Comparison of ENCODE assay signal across 26 cellular contexts in the genomic region with DNA sequence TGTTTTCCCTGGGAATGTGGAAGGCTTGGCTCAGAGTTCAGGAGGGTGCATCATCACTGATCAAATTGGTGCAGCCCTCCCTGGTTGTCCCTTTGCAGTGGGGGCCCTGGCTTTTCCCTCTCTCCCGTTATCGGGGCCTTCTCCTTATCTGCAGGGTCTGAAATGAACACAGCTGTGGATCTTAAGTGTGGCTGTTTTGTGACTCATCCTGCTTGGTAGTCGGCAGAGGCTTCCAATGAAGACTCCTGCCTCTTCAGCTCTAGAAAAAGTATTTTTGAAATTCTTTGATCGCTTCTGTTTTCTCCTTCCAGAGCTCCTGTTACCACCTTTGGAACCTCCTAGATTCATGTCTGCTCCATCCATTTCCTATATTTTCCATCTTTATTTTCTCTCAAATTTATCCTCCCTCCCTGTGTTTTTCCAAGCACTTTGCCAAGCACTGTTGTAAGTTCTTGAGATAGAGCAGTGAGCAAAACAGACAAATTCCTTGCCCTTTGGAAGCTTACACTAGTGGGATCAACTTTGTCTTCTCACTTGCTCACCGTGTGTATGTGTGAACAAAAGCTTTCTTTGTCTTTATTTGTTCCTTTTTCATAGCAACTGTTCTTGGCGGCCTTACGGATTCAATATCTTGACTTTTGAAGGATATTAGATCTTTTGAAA. TPM values are rescaled to one million over a fixed set of nuclear protein-coding genes. Genes with fewer than 3 reads are reported as not detected.
A peak's percentile ranks its signal among the peaks of the same experiment; 100 is the strongest.
DNase-seq lines count a peak whose midpoint lies in the region; ATAC-seq and TF ChIP-seq lines count a peak whose summit lies in the region.
"Had no signal": no experiment of that assay in that cellular context is flagged by ENCODE, and none has a peak within 500 bp of the region (broad histone marks: within the 10 kb centered on the region; RNA-seq: fewer than 3 reads in every experiment).

No MANE protein-coding gene starts in this region.

- H3K27me3 ChIP-seq in SK-N-SH (ENCODE audit: insufficient read depth) (no peaks in the 10 kb centered on the region), fibroblast of lung (ENCODE audit: control insufficient read depth, insufficient read depth, low read length) (no peaks in the 10 kb centered on the region)
- H3K27me3 ChIP-seq: BE2C, MG63, spleen, stomach had no signal

- POLR2A ChIA-PET in SK-N-SH (lab: Yijun Ruan, JAX) = no interaction called here

- no peaks in the 10 kb centered on the region for H3K9me3 ChIP-seq in SK-N-SH
- H3K9me3 ChIP-seq in fibroblast of lung (ENCODE audit: control insufficient read depth, insufficient read depth, low read depth, low read length) = no peaks in the 10 kb centered on the region
- H3K9me3 ChIP-seq: BE2C, MG63, spleen, stomach had no signal

- H3K27ac Mint-ChIP-seq in Calu3 (ENCODE audit: unreplicated experiment) = no peak overlapping the region
- H3K27ac Mint-ChIP-seq: T-helper 1 cell treated with Interleukin-12 subunit alpha and Interleukin-12 subunit beta and Interleukin-4 antibody, amounts not matched to agents 30 μg/mL and 1 μg/mL, for 36 hours; type B pancreatic cell had no signal

- CTCF ChIA-PET in SK-N-SH (lab: Yijun Ruan, JAX) = interaction anchor here (1.6 to 4.5 kb wide), 3 partner anchors 9 to 17 kb away, joined by 4 to 18 read pairs (median 4); no protein-coding TSS in a partner anchor
- CTCF ChIA-PET in Calu3 (lab: Charles Lee) = interaction anchor here (0.6 kb wide), 1 partner anchor 835 kb away, joined by 3 read pairs; no protein-coding TSS in a partner anchor

- no peaks in the 10 kb centered on the region for H3F3A ChIP-seq in SK-N-SH (replicated peaks; ENCODE audit: insufficient read depth)

- no peak for TF ChIP-seq CTCF in SK-N-SH (IDR thresholded peaks at IDR 0.05)
- TF ChIP-seq CTCF in fibroblast of lung (conservative IDR thresholded peaks at IDR 0.05 in 1 of 2, IDR thresholded peaks at IDR 0.05 in 1 of 2; ENCODE audit: low read depth in 1 of 2, low read length in 2 of 2) = no peak
- TF ChIP-seq CTCF in Calu3 (IDR thresholded peaks at IDR 0.05; ENCODE audit: unreplicated experiment) = no peak

- no peaks in the 10 kb centered on the region for H3K9me2 ChIP-seq in SK-N-SH

- H3K36me3 ChIP-seq in SK-N-SH (replicated peaks in 1 of 2; ENCODE audit: control insufficient read depth in 1 of 2, insufficient read depth in 2 of 2, low read length in 1 of 2) (peaks cover 29 to 39% of the 10 kb centered on the region in 2 experiments), fibroblast of lung (ENCODE audit: control insufficient read depth, insufficient read depth, low read length) (peaks cover 14% of the 10 kb centered on the region)
- H3K36me3 ChIP-seq: BE2C had no signal

- 0 out of 2 replicates have a peak, but pooled peaks cover 7% of the 10 kb centered on the region for H4K20me1 ChIP-seq in SK-N-SH (ENCODE audit: insufficient read depth)
- no peaks in the 10 kb centered on the region for H4K20me1 ChIP-seq in fibroblast of lung (ENCODE audit: control insufficient read depth, extremely low read depth, insufficient read depth, low read length)

- no peaks in the 10 kb centered on the region for H3K27me3 Mint-ChIP-seq in Calu3 (ENCODE audit: unreplicated experiment)

- no peaks in the 10 kb centered on the region for H3K9me3 Mint-ChIP-seq in Calu3 (ENCODE audit: low read depth, unreplicated experiment)
- H3K9me3 Mint-ChIP-seq: T-helper 1 cell treated with Interleukin-12 subunit alpha and Interleukin-12 subunit beta and Interleukin-4 antibody, amounts not matched to agents 30 μg/mL and 1 μg/mL, for 36 hours had no signal

- H3K4me2 ChIP-seq in SK-N-SH = no peak overlapping the region
- no peak overlapping the region for H3K4me2 ChIP-seq in fibroblast of lung (ENCODE audit: extremely low read depth, insufficient read depth, low read length)

- no peak overlapping the region for H3K4me3 ChIP-seq in SK-N-SH (ENCODE audit: low read depth in 2 of 2, low read length in 1 of 2)
- H3K4me3 ChIP-seq in fibroblast of lung (replicated peaks in 1 of 4; ENCODE audit: control extremely low read depth in 1 of 4, insufficient read depth in 1 of 4, low read depth in 3 of 4, low read length in 4 of 4) = no peak overlapping the region
- H3K4me3 ChIP-seq: MG63, spleen, stomach had no signal

- ATAC-seq in HG02588 (IDR thresholded peaks at IDR 0.05; ENCODE audit: unreplicated experiment) = no peak
- ATAC-seq: HCT116, HepG2, PC-3 had no signal

- H2AFZ ChIP-seq in SK-N-SH (ENCODE audit: low read depth) (no peak overlapping the region), fibroblast of lung (ENCODE audit: low read length) (no peak overlapping the region)

- intact Hi-C loops in Calu3 (cut with micrococcal nuclease; ENCODE audit: unreplicated experiment) = no loop called here

- BruUV-seq in Calu3 (replicated peaks; lab: Mats Ljungman, UMichigan) = no TSS peak

- H3K79me2 ChIP-seq in SK-N-SH (ENCODE audit: insufficient read depth) (no peaks in the 10 kb centered on the region), fibroblast of lung (ENCODE audit: control insufficient read depth, insufficient read depth, low read length) (no peaks in the 10 kb centered on the region)

- WGBS in SK-N-SH (ENCODE audit: low lambda C conversion rate) = 83% methylated on average over 5 of the region's 7 CpGs

- DNase-seq in ELF-1 (ENCODE audit: low read depth, low spot score) = peak; percentile 44
- DNase-seq in SK-N-SH = no peak
- DNase-seq in fibroblast of lung (ENCODE audit: low read depth in 2 of 2) = peak; percentile 55 to 87
- peak; percentile 24 for DNase-seq in non-pigmented ciliary epithelial cell (ENCODE audit: low read depth)
- no peak for DNase-seq in NCI-H526 treated with DMSO at 0.1 percent for 48 hours (lab: John Stamatoyannopoulos, UW)
- DNase-seq in NCI-H2029 (lab: John Stamatoyannopoulos, UW) = no peak
- DNase-seq in Calu3 = no peak
- DNase-seq: activated gamma-delta T cell; BE2C; COR-L47; glutamatergic neuron; MG63; NCI-H1436; NCI-H2171; NCI-H748 treated with DMSO at 0.1 percent for 48 hours; PC-3; SIG-M5; spleen; stimulated activated CD4-positive, alpha-beta T cell treated with anti-CD3 and anti-CD28 coated beads, Interleukin-4, amount 100 ng/mL, for 4 hours; stomach had no signal

- no peak for TF ChIP-seq EP300 in SK-N-SH (IDR thresholded peaks at IDR 0.05; ENCODE audit: borderline replicate concordance in 1 of 2, low read depth in 1 of 2, low read length in 1 of 2)

- no peaks in the 10 kb centered on the region for H3K4me1 Mint-ChIP-seq in Calu3 (ENCODE audit: low read depth, unreplicated experiment)

- no peak overlapping the region for H3K27ac ChIP-seq in SK-N-SH (ENCODE audit: low read depth in 2 of 2, low read length in 1 of 2)
- no peak overlapping the region for H3K27ac ChIP-seq in fibroblast of lung (ENCODE audit: insufficient read depth, low read length)
- H3K27ac ChIP-seq: epithelial cell of prostate, spleen, stomach had no signal

- H3K9ac ChIP-seq in SK-N-SH = no peak overlapping the region
- H3K9ac ChIP-seq in fibroblast of lung (ENCODE audit: insufficient read depth, low read length) = no peak overlapping the region

- H3K4me1 ChIP-seq in SK-N-SH (ENCODE audit: control insufficient read depth in 1 of 2, insufficient read depth in 2 of 2, low read depth in 1 of 2, low read length in 1 of 2) (no peaks in the 10 kb centered on the region), fibroblast of lung (ENCODE audit: control insufficient read depth, extremely low read depth, insufficient read depth, low read length) (peaks cover 5% of the 10 kb centered on the region)
- H3K4me1 ChIP-seq: BE2C, stomach had no signal

- no peak for TF ChIP-seq RAD21 in SK-N-SH (IDR thresholded peaks at IDR 0.05; ENCODE audit: low read length)

- H3K36me3 Mint-ChIP-seq in Calu3 (ENCODE audit: insufficient read depth, unreplicated experiment) = peaks cover 4% of the 10 kb centered on the region

- H3K4me3 Mint-ChIP-seq in Calu3 (ENCODE audit: low read depth, unreplicated experiment) = no peak overlapping the region
- H3K4me3 Mint-ChIP-seq: T-helper 1 cell treated with Interleukin-12 subunit alpha and Interleukin-12 subunit beta and Interleukin-4 antibody, amounts not matched to agents 30 μg/mL and 1 μg/mL, for 36 hours; type B pancreatic cell had no signal

TF ChIP-seq in SK-N-SH, 30 proteins besides CTCF, POLR2A, EP300 and RAD21 (continues in another document):
- TF ChIP-seq YY1 (IDR thresholded peaks at IDR 0.05; ENCODE audit: low read depth) = no peak
- no peak for TF ChIP-seq SIN3A (IDR thresholded peaks at IDR 0.05; ENCODE audit: borderline replicate concordance, low read depth, low read length)
- no peak for TF ChIP-seq ELF1 (IDR thresholded peaks at IDR 0.05)
- TF ChIP-seq GABPA (IDR thresholded peaks at IDR 0.05; ENCODE audit: low read depth) = no peak
- no peak for TF ChIP-seq TAF1 (IDR thresholded peaks at IDR 0.05; ENCODE audit: borderline replicate concordance, low read depth, low read length)
- TF ChIP-seq CHD2 (IDR thresholded peaks at IDR 0.05; ENCODE audit: low read length, partially characterized antibody) = no peak
- TF ChIP-seq, protein P1, sequence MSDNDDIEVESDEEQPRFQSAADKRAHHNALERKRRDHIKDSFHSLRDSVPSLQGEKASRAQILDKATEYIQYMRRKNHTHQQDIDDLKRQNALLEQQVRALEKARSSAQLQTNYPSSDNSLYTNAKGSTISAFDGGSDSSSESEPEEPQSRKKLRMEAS (IDR thresholded peaks at IDR 0.05; ENCODE audit: low read depth) = no peak

RNA-seq across cellular contexts. Expression of gene RALB, which starts 45.7 kb away (rescaled TPM):
- polyA plus RNA-seq in SK-N-SH (2012; rRNA removed) (37.2 and 40.8 TPM in 2 replicates), fibroblast of lung (73.9 and 90.5 TPM in 2 replicates)
- polyA plus RNA-seq in SK-N-SH (2012; cell fraction: cytosol; rRNA removed) = 50.9 and 54.5 TPM in 2 replicates
- polyA plus RNA-seq in SK-N-SH (2012; cell fraction: nucleus; rRNA removed) = 8.4 and 13.9 TPM in 2 replicates
- total RNA-seq in fibroblast of lung (46.2 and 58.3 TPM in 2 replicates), Calu3 (2022) (40.2 and 41.3 TPM in 2 replicates)
- 60.5 and 75.0 TPM in 2 replicates for polyA plus RNA-seq in fibroblast of lung (2012)
- 8.7 and 13.2 TPM in 2 replicates for polyA minus RNA-seq in fibroblast of lung (ENCODE audit: low replicate concordance)

RNA-seq across cellular contexts. Expression of gene INHBB, which starts 47.6 kb away (rescaled TPM):
- polyA plus RNA-seq in SK-N-SH (2012; rRNA removed) (0.03 TPM in 1 of 2 replicates, not detected in the other), fibroblast of lung (0.01 TPM in 1 of 2 replicates, not detected in the other)
- polyA plus RNA-seq in SK-N-SH (2012; cell fraction: cytosol; rRNA removed) = 0.01 TPM in 2 replicates
- 0.07 and 0.08 TPM in 2 replicates for polyA plus RNA-seq in SK-N-SH (2012; cell fraction: nucleus; rRNA removed)
- total RNA-seq in fibroblast of lung (under 0.01 TPM in 1 of 2 replicates, not detected in the other), Calu3 (2022) (not detected in 2 replicates)
- not detected in 2 replicates for polyA plus RNA-seq in fibroblast of lung (2012)
- not detected in 2 replicates for polyA minus RNA-seq in fibroblast of lung (ENCODE audit: low replicate concordance)

Comparison
In these comparisons a context has a peak if more than half of its experiments do, and no peak if none do; other contexts are left out.
1. DNase-seq: peak in ELF-1 (single experiment), fibroblast of lung (2 of 2) and non-pigmented ciliary epithelial cell (single experiment); none in SK-N-SH (single experiment), NCI-H526 treated with DMSO at 0.1 percent for 48 hours (single experiment), NCI-H2029 (single experiment) and Calu3 (single experiment).